In genomic region chr3:194657439-194657838, GRCh38 we compare ENCODE assay signal across 22 cellular contexts.
"Had no signal": no experiment of that assay in that cellular context is flagged by ENCODE, and none has a peak within 500 bp of the region (broad histone marks: within the 10 kb centered on the region; RNA-seq: fewer than 3 reads in every experiment).

No MANE protein-coding gene starts in this region.

- H3K4me1 Mint-ChIP-seq: mesothelial cell of epicardium had no signal

- DNase-seq: activated CD4-positive, alpha-beta memory T cell treated with anti-CD3 and anti-CD28 coated beads, Interleukin-2, amount 10 ng/mL, durations not matched to agents 7 days and 5 days; activated CD4-positive, alpha-beta T cell treated with anti-CD3 and anti-CD28 coated beads for 48 hours; activated gamma-delta T cell; activated naive CD4-positive, alpha-beta T cell treated with anti-CD3 and anti-CD28 coated beads, Interleukin-2, amount 50 U/mL, for 16 hours; activated T-cell treated with anti-CD3 and anti-CD28 coated beads for 4 hours; anterior cingulate cortex; brain microvascular endothelial cell; caudate nucleus; dermis blood vessel endothelial cell; effector CD8-positive, alpha-beta T cell; hippocampal formation; kidney glomerular epithelial cell; left ventricle myocardium inferior; mammary epithelial cell; spleen; stimulated activated CD4-positive, alpha-beta T cell treated with anti-CD3 and anti-CD28 coated beads, Interleukin-4, amount 100 ng/mL, for 1 hour; stimulated activated naive CD4-positive, alpha-beta T cell; T-helper 17 cell; upper lobe of right lung had no signal

- H3K27me3 Mint-ChIP-seq: activated CD4-positive, alpha-beta memory T cell treated with anti-CD3 and anti-CD28 coated beads, Interleukin-2, amount 10 ng/mL, durations not matched to agents 7 days and 5 days; natural killer cell treated with Interleukin-12 subunit alpha and Interleukin-12 subunit beta and Interleukin-15 and Interleukin-18, amount 100 ng/mL, for 72 hours; T-helper 17 cell had no signal

- H3K4me3 Mint-ChIP-seq: activated CD4-positive, alpha-beta memory T cell treated with anti-CD3 and anti-CD28 coated beads, Interleukin-2, amount 10 ng/mL, durations not matched to agents 7 days and 5 days; mesothelial cell of epicardium; natural killer cell treated with Interleukin-12 subunit alpha and Interleukin-12 subunit beta and Interleukin-15 and Interleukin-18, amount 100 ng/mL, for 72 hours; T-helper 17 cell had no signal

- ATAC-seq: esophagus mucosa; natural killer cell treated with Interleukin-12 subunit alpha and Interleukin-12 subunit beta and Interleukin-15 and Interleukin-18, amount 100 ng/mL, for 72 hours; T-helper 17 cell; upper lobe of right lung had no signal

- H3K27ac Mint-ChIP-seq: activated CD4-positive, alpha-beta memory T cell treated with anti-CD3 and anti-CD28 coated beads, Interleukin-2, amount 10 ng/mL, durations not matched to agents 7 days and 5 days; mesothelial cell of epicardium; natural killer cell treated with Interleukin-12 subunit alpha and Interleukin-12 subunit beta and Interleukin-15 and Interleukin-18, amount 100 ng/mL, for 72 hours; T-helper 17 cell had no signal

- H3K9me3 Mint-ChIP-seq: activated CD4-positive, alpha-beta memory T cell treated with anti-CD3 and anti-CD28 coated beads, Interleukin-2, amount 10 ng/mL, durations not matched to agents 7 days and 5 days; mesothelial cell of epicardium; natural killer cell treated with Interleukin-12 subunit alpha and Interleukin-12 subunit beta and Interleukin-15 and Interleukin-18, amount 100 ng/mL, for 72 hours had no signal
